In genomic region chr17:55540414-55541091, GRCh38 we compare ENCODE assay signal across 17 cellular contexts. TPM values are rescaled to one million over a fixed set of nuclear protein-coding genes. Genes with fewer than 3 reads are reported as not detected.
DNase-seq lines count a peak whose midpoint lies in the region; ATAC-seq, FAIRE-seq and TF ChIP-seq lines count a peak whose summit lies in the region.
"Had no signal": no experiment of that assay in that cellular context is flagged by ENCODE, and none has a peak within 500 bp of the region (broad histone marks: within the 10 kb centered on the region; RNA-seq: fewer than 3 reads in every experiment).

No MANE protein-coding gene starts in this region.

- H3K36me3 Mint-ChIP-seq in T-helper 17 cell (ENCODE audit: low read depth): peaks cover 2% of the 10 kb centered on the region
- no peaks in the 10 kb centered on the region for H3K36me3 Mint-ChIP-seq in activated T-helper 1 cell treated with anti-CD3 and anti-CD28 coated beads, Interleukin-12 subunit alpha, Interleukin-12 subunit beta, Interleukin-2, Interleukin-4 antibody, amounts not matched to agents 30 ng/mL and 10 ng/mL and 1 ng/mL, durations not matched to agents 14 hours and 24 hours and 36 hours (ENCODE audit: low read depth)
- H3K36me3 Mint-ChIP-seq: activated naive CD4-positive, alpha-beta T cell treated with anti-CD3 and anti-CD28 coated beads, Interleukin-2, amount 10 ng/mL, durations not matched to agents 7 days and 5 days had no signal

- TF ChIP-seq CTCF in fibroblast of the aortic adventitia (IDR thresholded peaks at IDR 0.05; ENCODE audit: insufficient read depth, low read length): no peak

- H3K4me3 Mint-ChIP-seq in T-helper 17 cell: no peak overlapping the region
- H3K4me3 Mint-ChIP-seq in activated T-helper 1 cell treated with anti-CD3 and anti-CD28 coated beads, Interleukin-12 subunit alpha, Interleukin-12 subunit beta, Interleukin-2, Interleukin-4 antibody, amounts not matched to agents 30 ng/mL and 10 ng/mL and 1 ng/mL, durations not matched to agents 14 hours and 24 hours and 36 hours: no peak overlapping the region
- H3K4me3 Mint-ChIP-seq: activated naive CD4-positive, alpha-beta T cell treated with anti-CD3 and anti-CD28 coated beads, Interleukin-2, amount 10 ng/mL, durations not matched to agents 7 days and 5 days had no signal

- H3K4me3 ChIP-seq in fibroblast of the aortic adventitia (ENCODE audit: low read depth, low read length): no peak overlapping the region
- H3K4me3 ChIP-seq: colonic mucosa, gastroesophageal sphincter, suprapubic skin had no signal

- peaks cover 25% of the 10 kb centered on the region for H3K27me3 Mint-ChIP-seq in T-helper 17 cell
- peaks cover 20% of the 10 kb centered on the region for H3K27me3 Mint-ChIP-seq in activated T-helper 1 cell treated with anti-CD3 and anti-CD28 coated beads, Interleukin-12 subunit alpha, Interleukin-12 subunit beta, Interleukin-2, Interleukin-4 antibody, amounts not matched to agents 30 ng/mL and 10 ng/mL and 1 ng/mL, durations not matched to agents 14 hours and 24 hours and 36 hours (ENCODE audit: insufficient read depth)

- no peaks in the 10 kb centered on the region for H3K9me3 ChIP-seq in T-helper 17 cell (ENCODE audit: control insufficient read depth, low read length, poor library complexity, severe bottlenecking)
- H3K9me3 ChIP-seq: Caco-2, colonic mucosa, gastroesophageal sphincter, suprapubic skin had no signal

- intact Hi-C loops in activated T-helper 1 cell treated with anti-CD3 and anti-CD28 coated beads, Interleukin-12 subunit alpha, Interleukin-12 subunit beta, Interleukin-2, Interleukin-4 antibody, amounts not matched to agents 30 ng/mL and 10 ng/mL and 1 ng/mL, durations not matched to agents 14 hours and 24 hours and 36 hours (cut with micrococcal nuclease): no loop called here

- peak; percentile 87 for FAIRE-seq in H54 (lab: Jason Lieb, UNC)

- no peak for DNase-seq in H54 (ENCODE audit: insufficient read length, low spot score)
- DNase-seq in SK-MEL-5 (ENCODE audit: low read depth, low spot score): peak; percentile 77
- peak; percentile 62 for DNase-seq in fibroblast of the aortic adventitia (ENCODE audit: low read depth)
- DNase-seq in stromal cell of bone marrow (ENCODE audit: low read depth): peak; percentile 61
- no peak for DNase-seq in T-helper 17 cell
- DNase-seq in activated T-helper 1 cell treated with anti-CD3 and anti-CD28 coated beads, Interleukin-12 subunit alpha, Interleukin-12 subunit beta, Interleukin-2, Interleukin-4 antibody, amounts not matched to agents 30 ng/mL and 10 ng/mL and 1 ng/mL, durations not matched to agents 14 hours and 24 hours and 36 hours (ENCODE audit: low spot score): no peak
- DNase-seq: activated naive CD4-positive, alpha-beta T cell treated with anti-CD3 and anti-CD28 coated beads, Interleukin-2, amount 10 ng/mL, durations not matched to agents 7 days and 5 days; Caco-2; colonic mucosa; Karpas-422; NCI-H2171; RPMI8226 had no signal

- no peaks in the 10 kb centered on the region for H3K4me1 Mint-ChIP-seq in T-helper 17 cell
- H3K4me1 Mint-ChIP-seq in activated T-helper 1 cell treated with anti-CD3 and anti-CD28 coated beads, Interleukin-12 subunit alpha, Interleukin-12 subunit beta, Interleukin-2, Interleukin-4 antibody, amounts not matched to agents 30 ng/mL and 10 ng/mL and 1 ng/mL, durations not matched to agents 14 hours and 24 hours and 36 hours (ENCODE audit: low read depth): no peaks in the 10 kb centered on the region
- H3K4me1 Mint-ChIP-seq: activated naive CD4-positive, alpha-beta T cell treated with anti-CD3 and anti-CD28 coated beads, Interleukin-2, amount 10 ng/mL, durations not matched to agents 7 days and 5 days had no signal

- no peaks in the 10 kb centered on the region for H3K9me3 Mint-ChIP-seq in activated T-helper 1 cell treated with anti-CD3 and anti-CD28 coated beads, Interleukin-12 subunit alpha, Interleukin-12 subunit beta, Interleukin-2, Interleukin-4 antibody, amounts not matched to agents 30 ng/mL and 10 ng/mL and 1 ng/mL, durations not matched to agents 14 hours and 24 hours and 36 hours

- TF ChIP-seq POLR2A in H54 (IDR thresholded peaks at IDR 0.05; ENCODE audit: low read depth, low read length): no peak

- H3K27ac Mint-ChIP-seq in T-helper 17 cell: no peak overlapping the region
- H3K27ac Mint-ChIP-seq in activated T-helper 1 cell treated with anti-CD3 and anti-CD28 coated beads, Interleukin-12 subunit alpha, Interleukin-12 subunit beta, Interleukin-2, Interleukin-4 antibody, amounts not matched to agents 30 ng/mL and 10 ng/mL and 1 ng/mL, durations not matched to agents 14 hours and 24 hours and 36 hours: no peak overlapping the region
- H3K27ac Mint-ChIP-seq: activated naive CD4-positive, alpha-beta T cell treated with anti-CD3 and anti-CD28 coated beads, Interleukin-2, amount 10 ng/mL, durations not matched to agents 7 days and 5 days had no signal

- in situ Hi-C loops in SK-MEL-5 (cut with HindIII; ENCODE audit: low pct_unique_long_range_greater_than_20kb, low sequenced_read_pairs): no loop called here

- ATAC-seq in T-helper 17 cell: no peak
- no peak for ATAC-seq in GM18909 (IDR thresholded peaks at IDR 0.05; ENCODE audit: poor library complexity, unreplicated experiment)
- ATAC-seq: gastroesophageal sphincter had no signal

RNA-seq across cellular contexts. Expression of gene SMIM36, which starts 29.3 kb away (rescaled TPM):
- not detected in 2 replicates for total RNA-seq in SK-MEL-5 (2014; rRNA removed; shearing (Covaris generic))
- not detected in 2 replicates for polyA plus RNA-seq in SK-MEL-5 (2015; cell fraction: cytosol; rRNA removed)
- not detected in 2 replicates for polyA plus RNA-seq in SK-MEL-5 (2015; cell fraction: nucleus; rRNA removed)
- total RNA-seq in fibroblast of the aortic adventitia (ENCODE audit: low replicate concordance) (not detected in 2 replicates), T-helper 17 cell (under 1 TPM in 1 of 2 donors, not detected in 1; 0.10 TPM)
- total RNA-seq in activated T-helper 1 cell treated with anti-CD3 and anti-CD28 coated beads, Interleukin-12 subunit alpha, Interleukin-12 subunit beta, Interleukin-2, Interleukin-4 antibody, amounts not matched to agents 30 ng/mL and 10 ng/mL and 1 ng/mL, durations not matched to agents 14 hours and 24 hours and 36 hours: not detected in 2 replicates
- total RNA-seq: Caco-2, colonic mucosa, gastroesophageal sphincter, skeletal muscle tissue, suprapubic skin had no signal
- polyA plus RNA-seq: neural cell had no signal

Comparison
In these comparisons a context has a peak if more than half of its experiments do, and no peak if none do; other contexts are left out.
1. DNase-seq: peak in SK-MEL-5 (single experiment), fibroblast of the aortic adventitia (single experiment) and stromal cell of bone marrow (single experiment); none in H54 (single experiment), T-helper 17 cell (0 of 3) and activated T-helper 1 cell treated with anti-CD3 and anti-CD28 coated beads, Interleukin-12 subunit alpha, Interleukin-12 subunit beta, Interleukin-2, Interleukin-4 antibody, amounts not matched to agents 30 ng/mL and 10 ng/mL and 1 ng/mL, durations not matched to agents 14 hours and 24 hours and 36 hours (single experiment).